Comparison of ENCODE assay signal across 2 cellular contexts in the genomic region with DNA sequence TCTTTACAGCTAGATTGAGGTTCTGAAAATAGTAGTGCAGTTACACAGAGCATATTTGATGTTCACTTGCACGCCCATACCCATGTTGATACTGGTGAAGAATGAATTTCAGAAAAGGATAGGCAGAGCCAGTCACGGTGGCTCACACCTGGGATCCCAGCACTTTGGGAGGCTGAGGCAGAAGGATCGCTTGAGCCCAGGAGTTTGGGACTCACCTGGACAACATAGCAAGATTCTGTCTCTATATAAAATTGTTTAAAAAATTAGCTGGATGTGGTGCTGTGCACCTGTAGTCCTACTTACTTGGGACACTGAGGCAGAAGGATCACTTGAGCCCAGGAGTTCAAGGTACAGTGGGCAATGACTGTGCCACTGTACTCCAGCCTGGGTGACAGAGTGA.
"Had no signal": no experiment of that assay in that cellular context is flagged by ENCODE, and none has a peak within 500 bp of the region (broad histone marks: within the 10 kb centered on the region; RNA-seq: fewer than 3 reads in every experiment).

No MANE protein-coding gene starts in this region.

- H3K4me3 ChIP-seq: GM12878 had no signal

- DNase-seq: GDM1 had no signal
